ENCODE assay signal across 15 cellular contexts in genomic region chr13:76329004-76329403, GRCh38.
"Had no signal": no experiment of that assay in that cellular context is flagged by ENCODE, and none has a peak within 500 bp of the region (broad histone marks: within the 10 kb centered on the region; RNA-seq: fewer than 3 reads in every experiment).

No MANE protein-coding gene starts in this region.

- DNase-seq: activated CD4-positive, alpha-beta T cell treated with anti-CD3 and anti-CD28 coated beads, Interleukin-2, amount 10 ng/mL, durations not matched to agents 24 days and 14 days; activated CD8-positive, alpha-beta memory T cell treated with anti-CD3 and anti-CD28 coated beads, Interleukin-2, amount 50 U/mL, for 4 hours; activated CD8-positive, alpha-beta T cell treated with anti-CD3 and anti-CD28 coated beads, Interleukin-2, amount 10 ng/mL, durations not matched to agents 7 days and 5 days; activated gamma-delta T cell treated with Interleukin-2 at 50 U/mL for 16 hours; activated T-cell treated with anti-CD3 and anti-CD28 coated beads, Interleukin-2, amount 50 U/mL, for 72 hours; amniotic stem cell; islet precursor cell; nephron progenitor cell; occipital lobe; right lobe of liver; stimulated activated CD4-positive, alpha-beta T cell treated with anti-CD3 and anti-CD28 coated beads, Interleukin-4, amount 100 ng/mL, for 4 hours; stimulated activated naive CD8-positive, alpha-beta T cell treated with anti-CD3 and anti-CD28 coated beads, Interleukin-15, Interleukin-2, amounts not matched to agents 100 U/mL and 50 U/mL, for 24 hours; transverse colon had no signal

- H3K36me3 Mint-ChIP-seq: activated naive CD8-positive, alpha-beta T cell; mesothelial cell of epicardium had no signal

- H3K9me3 Mint-ChIP-seq: activated CD4-positive, alpha-beta T cell treated with anti-CD3 and anti-CD28 coated beads, Interleukin-2, amount 10 ng/mL, durations not matched to agents 24 days and 14 days; activated T-cell treated with anti-CD3 and anti-CD28 coated beads, Interleukin-2, amount 50 U/mL, for 72 hours; mesothelial cell of epicardium; nephron progenitor cell had no signal

- H3K27ac Mint-ChIP-seq: activated CD4-positive, alpha-beta T cell treated with anti-CD3 and anti-CD28 coated beads, Interleukin-2, amount 10 ng/mL, durations not matched to agents 24 days and 14 days; activated CD8-positive, alpha-beta T cell treated with anti-CD3 and anti-CD28 coated beads, Interleukin-2, amount 10 ng/mL, durations not matched to agents 7 days and 5 days; activated naive CD8-positive, alpha-beta T cell; activated T-cell treated with anti-CD3 and anti-CD28 coated beads, Interleukin-2, amount 50 U/mL, for 72 hours; nephron progenitor cell had no signal

- H3K4me1 Mint-ChIP-seq: activated CD4-positive, alpha-beta T cell treated with anti-CD3 and anti-CD28 coated beads, Interleukin-2, amount 10 ng/mL, durations not matched to agents 24 days and 14 days; nephron progenitor cell had no signal

- H3K27me3 Mint-ChIP-seq: activated CD4-positive, alpha-beta T cell treated with anti-CD3 and anti-CD28 coated beads, Interleukin-2, amount 10 ng/mL, durations not matched to agents 24 days and 14 days had no signal

- H3K4me3 Mint-ChIP-seq: activated CD4-positive, alpha-beta T cell treated with anti-CD3 and anti-CD28 coated beads, Interleukin-2, amount 10 ng/mL, durations not matched to agents 24 days and 14 days; activated CD8-positive, alpha-beta T cell treated with anti-CD3 and anti-CD28 coated beads, Interleukin-2, amount 10 ng/mL, durations not matched to agents 7 days and 5 days; activated naive CD8-positive, alpha-beta T cell; activated T-cell treated with anti-CD3 and anti-CD28 coated beads, Interleukin-2, amount 50 U/mL, for 72 hours; mesothelial cell of epicardium; nephron progenitor cell had no signal

- ATAC-seq: activated CD8-positive, alpha-beta T cell treated with anti-CD3 and anti-CD28 coated beads, Interleukin-2, amount 10 ng/mL, durations not matched to agents 7 days and 5 days; activated T-cell treated with anti-CD3 and anti-CD28 coated beads, Interleukin-2, amount 50 U/mL, for 72 hours; right lobe of liver; stimulated activated naive CD8-positive, alpha-beta T cell treated with anti-CD3 and anti-CD28 coated beads, Interleukin-15, Interleukin-2, amounts not matched to agents 100 U/mL and 50 U/mL, for 24 hours had no signal
